Comparison of ENCODE assay signal across 10 cellular contexts in genomic region chr7:35727571-35727970, GRCh38. TPM values are rescaled to one million over a fixed set of nuclear protein-coding genes. Genes with fewer than 3 reads are reported as not detected.
DNase-seq lines count a peak whose midpoint lies in the region; ATAC-seq and TF ChIP-seq lines count a peak whose summit lies in the region.
"Had no signal": no experiment of that assay in that cellular context is flagged by ENCODE, and none has a peak within 500 bp of the region (broad histone marks: within the 10 kb centered on the region; RNA-seq: fewer than 3 reads in every experiment).

No MANE protein-coding gene starts in this region.

- H3K36me3 Mint-ChIP-seq in activated CD8-positive, alpha-beta T cell treated with anti-CD3 and anti-CD28 coated beads for 36 hours (ENCODE audit: low read depth) = no peaks in the 10 kb centered on the region
- no peaks in the 10 kb centered on the region for H3K36me3 Mint-ChIP-seq in natural killer cell treated with Interleukin-12 subunit alpha and Interleukin-12 subunit beta and Interleukin-15 and Interleukin-18, amount 100 ng/mL, for 72 hours

- DNase-seq in activated CD4-positive, alpha-beta T cell treated with anti-CD3 and anti-CD28 coated beads for 48 hours = peak; percentile 54
- no peak for DNase-seq in activated CD4-positive, alpha-beta T cell treated with anti-CD3 and anti-CD28 coated beads for 1 hour
- peak; percentile 63 for DNase-seq in activated CD8-positive, alpha-beta T cell treated with anti-CD3 and anti-CD28 coated beads for 36 hours
- DNase-seq in natural killer cell treated with Interleukin-12 subunit alpha and Interleukin-12 subunit beta and Interleukin-15 and Interleukin-18, amount 100 ng/mL, for 72 hours (ENCODE audit: low spot score) = peak; percentile 75
- DNase-seq in NCI-H1930 (lab: John Stamatoyannopoulos, UW) (no peak), NCI-H2081 treated with DMSO at 0.1 percent for 48 hours (lab: John Stamatoyannopoulos, UW) (no peak), HT-29 (ENCODE audit: low spot score) (no peak)
- DNase-seq: body of pancreas, uterus had no signal

- CTCF ChIA-PET in activated CD8-positive, alpha-beta T cell treated with anti-CD3 and anti-CD28 coated beads for 36 hours (lab: Charles Lee) = interaction anchor here (0.8 to 7.8 kb wide), 10 partner anchors 8 to 189 kb away, joined by 3 to 49 read pairs (median 6); partner anchors contain the start of genes HERPUD2 and SEPTIN7

- peak overlapping the region; percentile 46 for H3K27ac Mint-ChIP-seq in activated CD8-positive, alpha-beta T cell treated with anti-CD3 and anti-CD28 coated beads for 36 hours
- H3K27ac Mint-ChIP-seq in natural killer cell treated with Interleukin-12 subunit alpha and Interleukin-12 subunit beta and Interleukin-15 and Interleukin-18, amount 100 ng/mL, for 72 hours = peak overlapping the region; percentile 50 to 85

- intact Hi-C loops in activated CD8-positive, alpha-beta T cell treated with anti-CD3 and anti-CD28 coated beads for 36 hours (cut with micrococcal nuclease) = loop anchor here (5.0 kb wide), 2 partner anchors 35 to 75 kb away; partner anchors contain the start of gene SEPTIN7

- H3K27me3 Mint-ChIP-seq in activated CD8-positive, alpha-beta T cell treated with anti-CD3 and anti-CD28 coated beads for 36 hours = no peaks in the 10 kb centered on the region
- H3K27me3 Mint-ChIP-seq in natural killer cell treated with Interleukin-12 subunit alpha and Interleukin-12 subunit beta and Interleukin-15 and Interleukin-18, amount 100 ng/mL, for 72 hours = no peaks in the 10 kb centered on the region

- ATAC-seq in HG02642 (IDR thresholded peaks at IDR 0.05; ENCODE audit: poor library complexity, unreplicated experiment) = peak; percentile 17
- peak; percentile 65 for ATAC-seq in activated CD8-positive, alpha-beta T cell treated with anti-CD3 and anti-CD28 coated beads for 36 hours
- peak; percentile 80 to 83 for ATAC-seq in natural killer cell treated with Interleukin-12 subunit alpha and Interleukin-12 subunit beta and Interleukin-15 and Interleukin-18, amount 100 ng/mL, for 72 hours
- ATAC-seq: body of pancreas had no signal

- POLR2A ChIA-PET in activated CD8-positive, alpha-beta T cell treated with anti-CD3 and anti-CD28 coated beads for 36 hours (lab: Charles Lee) = interaction anchor here (1.0 to 1.5 kb wide), 3 partner anchors 32 to 73 kb away, joined by 3 to 6 read pairs (median 4); partner anchors contain the start of gene HERPUD2

- no peak for TF ChIP-seq CTCF in activated CD8-positive, alpha-beta T cell treated with anti-CD3 and anti-CD28 coated beads for 36 hours (IDR thresholded peaks at IDR 0.05)

- H3K4me1 Mint-ChIP-seq in activated CD8-positive, alpha-beta T cell treated with anti-CD3 and anti-CD28 coated beads for 36 hours (ENCODE audit: low read depth) = peaks cover 79% of the 10 kb centered on the region
- peaks cover 71 to 82% of the 10 kb centered on the region in 2 donors for H3K4me1 Mint-ChIP-seq in natural killer cell treated with Interleukin-12 subunit alpha and Interleukin-12 subunit beta and Interleukin-15 and Interleukin-18, amount 100 ng/mL, for 72 hours (ENCODE audit: low read depth in 2 of 2)

- H3K4me3 Mint-ChIP-seq in activated CD8-positive, alpha-beta T cell treated with anti-CD3 and anti-CD28 coated beads for 36 hours = no peak overlapping the region
- H3K4me3 Mint-ChIP-seq in natural killer cell treated with Interleukin-12 subunit alpha and Interleukin-12 subunit beta and Interleukin-15 and Interleukin-18, amount 100 ng/mL, for 72 hours = peak overlapping the region; percentile 46

- H3K9me3 Mint-ChIP-seq in activated CD8-positive, alpha-beta T cell treated with anti-CD3 and anti-CD28 coated beads for 36 hours = peaks cover 7% of the 10 kb centered on the region
- peaks cover 4% of the 10 kb centered on the region for H3K9me3 Mint-ChIP-seq in natural killer cell treated with Interleukin-12 subunit alpha and Interleukin-12 subunit beta and Interleukin-15 and Interleukin-18, amount 100 ng/mL, for 72 hours

RNA-seq across cellular contexts. Expression of gene HERPUD2, which starts 32.6 kb away (rescaled TPM):
- total RNA-seq in activated CD8-positive, alpha-beta T cell treated with anti-CD3 and anti-CD28 coated beads for 36 hours = 10 to 100 TPM; 24.9 to 25.0 TPM
- total RNA-seq in natural killer cell treated with Interleukin-12 subunit alpha and Interleukin-12 subunit beta and Interleukin-15 and Interleukin-18, amount 100 ng/mL, for 72 hours = 10 to 100 TPM; 36.8 to 40.4 TPM
- 20.3 and 20.8 TPM in 2 replicates for total RNA-seq in HT-29 (2014; rRNA removed; shearing (Covaris generic))

Comparison
In these comparisons a context has a peak if more than half of its experiments do, and no peak if none do; other contexts are left out.
1. DNase-seq: peak in activated CD4-positive, alpha-beta T cell treated with anti-CD3 and anti-CD28 coated beads for 48 hours (single experiment), activated CD8-positive, alpha-beta T cell treated with anti-CD3 and anti-CD28 coated beads for 36 hours (single experiment) and natural killer cell treated with Interleukin-12 subunit alpha and Interleukin-12 subunit beta and Interleukin-15 and Interleukin-18, amount 100 ng/mL, for 72 hours (single experiment); none in activated CD4-positive, alpha-beta T cell treated with anti-CD3 and anti-CD28 coated beads for 1 hour (single experiment), NCI-H1930 (0 of 2), NCI-H2081 treated with DMSO at 0.1 percent for 48 hours (single experiment) and HT-29 (single experiment).
2. ATAC-seq: peak in every context shown above with its lines; median percentile 82 in natural killer cell treated with Interleukin-12 subunit alpha and Interleukin-12 subunit beta and Interleukin-15 and Interleukin-18, amount 100 ng/mL, for 72 hours; 65 in activated CD8-positive, alpha-beta T cell treated with anti-CD3 and anti-CD28 coated beads for 36 hours; 17 in HG02642.